Comparison of ENCODE assay signal across 30 cellular contexts in the genomic region with DNA sequence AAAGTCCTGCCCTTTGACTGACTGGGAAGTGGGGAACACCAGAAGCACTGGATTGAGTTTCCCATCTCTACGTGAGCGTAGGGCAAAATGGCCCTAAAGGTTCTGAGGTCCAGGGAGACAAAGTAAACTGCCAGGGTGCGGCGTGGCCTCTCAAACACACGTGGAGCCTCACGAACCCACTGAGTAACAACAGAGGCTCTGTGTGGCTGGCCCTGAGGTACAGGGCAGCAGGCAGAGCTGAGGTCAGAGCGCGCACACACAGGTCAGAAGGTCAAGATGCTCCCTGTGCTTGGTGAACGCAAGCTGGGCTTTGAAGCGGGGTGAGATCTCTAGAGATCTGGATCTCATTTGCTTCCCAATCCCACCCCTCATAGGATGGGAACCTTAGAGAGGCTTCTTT.
"Had no signal": no experiment of that assay in that cellular context is flagged by ENCODE, and none has a peak within 500 bp of the region (broad histone marks: within the 10 kb centered on the region; RNA-seq: fewer than 3 reads in every experiment).

No MANE protein-coding gene starts in this region.

- H3K27ac ChIP-seq: epithelial cell of prostate, gastrocnemius medialis, lower lobe of right lung, neutrophil, ovary, stomach, tibial artery had no signal

- ATAC-seq: activated CD4-positive, alpha-beta T cell treated with anti-CD3 and anti-CD28 coated beads for 36 hours; activated T-cell treated with anti-CD3 and anti-CD28 coated beads, Interleukin-2, amount 50 U/mL, for 72 hours; gastrocnemius medialis; lower lobe of right lung; mucosa of descending colon; natural killer cell treated with Interleukin-12 subunit alpha and Interleukin-12 subunit beta and Interleukin-15 and Interleukin-18, amount 100 ng/mL, for 72 hours; stimulated activated naive B cell treated with anti-CD40 and anti-IgM and Interleukin-4, amounts not matched to agents 10 μg/mL and 1 μg/mL and 100 μg/mL, for 72 hours had no signal

- H3K27me3 Mint-ChIP-seq: activated CD4-positive, alpha-beta T cell treated with anti-CD3 and anti-CD28 coated beads for 36 hours; activated naive CD8-positive, alpha-beta T cell; natural killer cell treated with Interleukin-12 subunit alpha and Interleukin-12 subunit beta and Interleukin-15 and Interleukin-18, amount 100 ng/mL, for 72 hours; progenitor cell of endocrine pancreas had no signal

- H3K4me2 ChIP-seq: smooth muscle cell had no signal

- H3K36me3 Mint-ChIP-seq: activated naive CD8-positive, alpha-beta T cell; immature natural killer cell; natural killer cell treated with Interleukin-12 subunit alpha and Interleukin-12 subunit beta and Interleukin-15 and Interleukin-18, amount 100 ng/mL, for 72 hours; stimulated activated naive B cell treated with anti-CD40 and anti-IgM and Interleukin-4, amounts not matched to agents 10 μg/mL and 1 μg/mL and 100 μg/mL, for 72 hours had no signal

- H3K9me3 ChIP-seq: gastrocnemius medialis, lower lobe of right lung, mucosa of descending colon, neutrophil, ovary, stomach, tibial artery had no signal

- H3K9me3 Mint-ChIP-seq: activated T-cell treated with anti-CD3 and anti-CD28 coated beads, Interleukin-2, amount 50 U/mL, for 72 hours; immature natural killer cell; natural killer cell treated with Interleukin-12 subunit alpha and Interleukin-12 subunit beta and Interleukin-15 and Interleukin-18, amount 100 ng/mL, for 72 hours; stimulated activated naive B cell treated with anti-CD40 and anti-IgM and Interleukin-4, amounts not matched to agents 10 μg/mL and 1 μg/mL and 100 μg/mL, for 72 hours; T-helper 2 cell treated with Interferon-gamma antibody and Interleukin-4, amounts not matched to agents 5 μg/mL and 100 μg/mL, for 36 hours had no signal

- H3K27me3 ChIP-seq: gastrocnemius medialis, ovary, stomach, tibial artery had no signal

- H3K4me3 ChIP-seq: gastrocnemius medialis, lower lobe of right lung, mucosa of descending colon, ovary, smooth muscle cell, stomach, tibial artery had no signal

- H3K36me3 ChIP-seq: gastrocnemius medialis, lower lobe of right lung, neutrophil, ovary, stomach, tibial artery had no signal

- H3K4me3 Mint-ChIP-seq: activated CD4-positive, alpha-beta T cell treated with anti-CD3 and anti-CD28 coated beads for 36 hours; activated naive CD8-positive, alpha-beta T cell; activated T-cell treated with anti-CD3 and anti-CD28 coated beads, Interleukin-2, amount 50 U/mL, for 72 hours; immature natural killer cell; natural killer cell treated with Interleukin-12 subunit alpha and Interleukin-12 subunit beta and Interleukin-15 and Interleukin-18, amount 100 ng/mL, for 72 hours; stimulated activated naive B cell treated with anti-CD40 and anti-IgM and Interleukin-4, amounts not matched to agents 10 μg/mL and 1 μg/mL and 100 μg/mL, for 72 hours; T-helper 2 cell treated with Interferon-gamma antibody and Interleukin-4, amounts not matched to agents 5 μg/mL and 100 μg/mL, for 36 hours had no signal

- DNase-seq: activated CD4-positive, alpha-beta T cell treated with anti-CD3 and anti-CD28 coated beads for 36 hours; activated CD4-positive, alpha-beta T cell treated with anti-CD3 and anti-CD28 coated beads, Interleukin-2, amount 50 U/mL, for 4 hours; activated CD4-positive, CD25-positive, alpha-beta regulatory T cell; activated effector memory CD4-positive, alpha-beta T cell treated with Interleukin-2 at 50 U/mL for 16 hours; activated naive CD4-positive, alpha-beta T cell treated with Interleukin-2 at 50 U/mL for 16 hours; activated T-cell treated with anti-CD3 and anti-CD28 coated beads for 4 hours; activated T-cell treated with anti-CD3 and anti-CD28 coated beads, Interleukin-2, amount 50 U/mL, for 72 hours; anterior cingulate cortex; effector CD8-positive, alpha-beta T cell; gastrocnemius medialis; hypothalamus; immature natural killer cell; lower lobe of right lung; mucosa of descending colon; ovary; retina; stimulated activated CD4-positive, alpha-beta T cell treated with anti-CD3 and anti-CD28 coated beads, Interleukin-1b, Interleukin-23, amount 100 ng/mL, for 48 hours; stimulated activated CD4-positive, alpha-beta T cell treated with anti-CD3 and anti-CD28 coated beads, Interleukin-4, amount 100 ng/mL, for 4 hours; stimulated activated CD8-positive, alpha-beta memory T cell treated with anti-CD3 and anti-CD28 coated beads, Interleukin-4, amount 100 ng/mL, for 48 hours; stimulated activated naive B cell treated with anti-CD40 and anti-IgM and Interleukin-4, amounts not matched to agents 10 μg/mL and 1 μg/mL and 100 μg/mL, for 72 hours; stomach; T-helper 1 cell; tibial artery had no signal

- H3K27ac Mint-ChIP-seq: activated CD4-positive, alpha-beta T cell treated with anti-CD3 and anti-CD28 coated beads for 36 hours; activated naive CD8-positive, alpha-beta T cell; activated T-cell treated with anti-CD3 and anti-CD28 coated beads, Interleukin-2, amount 50 U/mL, for 72 hours; natural killer cell treated with Interleukin-12 subunit alpha and Interleukin-12 subunit beta and Interleukin-15 and Interleukin-18, amount 100 ng/mL, for 72 hours; progenitor cell of endocrine pancreas; stimulated activated naive B cell treated with anti-CD40 and anti-IgM and Interleukin-4, amounts not matched to agents 10 μg/mL and 1 μg/mL and 100 μg/mL, for 72 hours; T-helper 2 cell treated with Interferon-gamma antibody and Interleukin-4, amounts not matched to agents 5 μg/mL and 100 μg/mL, for 36 hours had no signal
